Comparison of ENCODE assay signal across 21 cellular contexts in the genomic region with DNA sequence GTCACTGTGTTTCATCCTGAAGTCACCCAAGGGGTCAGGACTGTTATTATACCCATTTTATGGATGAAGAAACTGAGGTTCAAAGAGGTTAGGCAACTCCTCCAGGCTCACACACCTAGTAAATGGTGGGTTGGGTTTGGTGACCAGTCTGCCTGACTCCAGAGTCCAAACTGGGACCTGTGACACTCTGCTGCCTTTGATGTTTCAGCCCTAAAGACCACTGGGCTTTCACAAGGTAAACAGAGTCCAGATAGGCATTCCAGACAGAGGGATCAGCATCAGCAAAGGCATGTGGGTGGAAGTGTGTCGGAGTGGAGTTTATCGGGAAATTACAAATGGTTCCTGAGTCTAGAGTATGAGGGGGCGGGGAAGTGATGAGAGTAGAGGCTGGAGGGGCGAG. TPM values are rescaled to one million over a fixed set of nuclear protein-coding genes. Genes with fewer than 3 reads are reported as not detected.
DNase-seq lines count a peak whose midpoint lies in the region; ATAC-seq and TF ChIP-seq lines count a peak whose summit lies in the region.
"Had no signal": no experiment of that assay in that cellular context is flagged by ENCODE, and none has a peak within 500 bp of the region (broad histone marks: within the 10 kb centered on the region; RNA-seq: fewer than 3 reads in every experiment).

No MANE protein-coding gene starts in this region.

- POLR2A ChIA-PET in AG04450 (lab: Yijun Ruan, JAX): interaction anchor here (1.3 kb wide), 1 partner anchor 11 kb away, joined by 3 read pairs; no protein-coding TSS in a partner anchor
- POLR2A ChIA-PET in CD4-positive, alpha-beta T cell (lab: Charles Lee): no interaction called here

- H3K4me3 Mint-ChIP-seq in CD4-positive, alpha-beta T cell: no peak overlapping the region
- peak overlapping the region; percentile 6 for H3K4me3 Mint-ChIP-seq in activated T-helper 2 cell treated with anti-CD3 and anti-CD28 coated beads, Interferon-gamma antibody, Interleukin-2, Interleukin-4, amounts not matched to agents 10 μg/mL and 5 μg/mL and 100 μg/mL, durations not matched to agents 14 hours and 24 hours and 36 hours (ENCODE audit: low read depth)
- H3K4me3 Mint-ChIP-seq in nephron progenitor cell: no peak overlapping the region
- H3K4me3 Mint-ChIP-seq: CD14-positive monocyte had no signal

- 89 to 90% methylated on average over 4 of the region's 4 CpGs for whole genome bisulfite sequencing in thyroid gland, 2 donors

- TF ChIP-seq CTCF in AG04450 (IDR thresholded peaks at IDR 0.05; ENCODE audit: low read depth, low read length) (no peak), nephron progenitor cell (IDR thresholded peaks at IDR 0.05) (no peak), thyroid gland (IDR thresholded peaks at IDR 0.05) (no peak)
- no peak for TF ChIP-seq CTCF in CD4-positive, alpha-beta T cell (IDR thresholded peaks at IDR 0.05)

- TF ChIP-seq POLR2A in thyroid gland (IDR thresholded peaks at IDR 0.05): no peak

- H3K27ac ChIP-seq in AG04450 (ENCODE audit: low read depth, low read length): peak overlapping the region; percentile 86
- H3K27ac ChIP-seq in CD4-positive, alpha-beta T cell (ENCODE audit: low read depth, low read length): no peak overlapping the region
- no peak overlapping the region for H3K27ac ChIP-seq in thyroid gland
- H3K27ac ChIP-seq: pancreas had no signal

- H3K27me3 ChIP-seq in AG04450 (ENCODE audit: control insufficient read depth, insufficient read depth, low read length) (no peaks in the 10 kb centered on the region), thyroid gland (no peaks in the 10 kb centered on the region)
- H3K27me3 ChIP-seq in CD4-positive, alpha-beta T cell (ENCODE audit: control insufficient read depth, insufficient read depth, low read length): no peaks in the 10 kb centered on the region
- H3K27me3 ChIP-seq: pancreas had no signal

- H3K4me1 ChIP-seq in thyroid gland: peaks cover 3 to 10% of the 10 kb centered on the region in 2 donors
- H3K4me1 ChIP-seq: pancreas had no signal

- peak overlapping the region; percentile 25 for H3K27ac Mint-ChIP-seq in CD4-positive, alpha-beta T cell
- peak overlapping the region; percentile 96 for H3K27ac Mint-ChIP-seq in activated T-helper 2 cell treated with anti-CD3 and anti-CD28 coated beads, Interferon-gamma antibody, Interleukin-2, Interleukin-4, amounts not matched to agents 10 μg/mL and 5 μg/mL and 100 μg/mL, durations not matched to agents 14 hours and 24 hours and 36 hours
- peak overlapping the region; percentile 40 for H3K27ac Mint-ChIP-seq in nephron progenitor cell

- no peak overlapping the region for H3K4me3 ChIP-seq in AG04450 (ENCODE audit: low read depth, low read length)
- no peak overlapping the region for H3K4me3 ChIP-seq in thyroid gland (replicated peaks in 1 of 3)
- H3K4me3 ChIP-seq: pancreas had no signal

- DNase-seq in AG04450 (ENCODE audit: low read depth, low spot score) (no peak), nephron progenitor cell (no peak), thyroid gland (no peak)
- no peak for DNase-seq in CD4-positive, alpha-beta T cell
- DNase-seq in activated T-helper 2 cell treated with anti-CD3 and anti-CD28 coated beads, Interferon-gamma antibody, Interleukin-2, Interleukin-4, amounts not matched to agents 10 μg/mL and 5 μg/mL and 100 μg/mL, durations not matched to agents 14 hours and 24 hours and 36 hours (ENCODE audit: low spot score): no peak
- no peak for DNase-seq in stimulated activated CD4-positive, alpha-beta T cell treated with anti-CD3 and anti-CD28 coated beads, Interleukin-2, amount 100 ng/mL, for 48 hours
- DNase-seq: activated CD4-positive, alpha-beta T cell treated with anti-CD3 and anti-CD28 coated beads for 4 hours; activated gamma-delta T cell treated with Interleukin-2 at 50 U/mL for 16 hours; caudate nucleus; DND-41; Kasumi-1; NCI-H1436; NCI-H2227 treated with DMSO at 0.1 percent for 48 hours; pancreas; SHP77; small intestine; stimulated activated naive CD4-positive, alpha-beta T cell; T-helper 9 cell had no signal

- no peaks in the 10 kb centered on the region for H3K27me3 Mint-ChIP-seq in CD4-positive, alpha-beta T cell
- H3K27me3 Mint-ChIP-seq in activated T-helper 2 cell treated with anti-CD3 and anti-CD28 coated beads, Interferon-gamma antibody, Interleukin-2, Interleukin-4, amounts not matched to agents 10 μg/mL and 5 μg/mL and 100 μg/mL, durations not matched to agents 14 hours and 24 hours and 36 hours (ENCODE audit: low read depth): no peaks in the 10 kb centered on the region
- peaks cover 14% of the 10 kb centered on the region for H3K27me3 Mint-ChIP-seq in nephron progenitor cell (ENCODE audit: low read depth, poor library complexity)

- H3K36me3 Mint-ChIP-seq in CD4-positive, alpha-beta T cell (ENCODE audit: low read depth): no peaks in the 10 kb centered on the region
- H3K36me3 Mint-ChIP-seq in activated T-helper 2 cell treated with anti-CD3 and anti-CD28 coated beads, Interferon-gamma antibody, Interleukin-2, Interleukin-4, amounts not matched to agents 10 μg/mL and 5 μg/mL and 100 μg/mL, durations not matched to agents 14 hours and 24 hours and 36 hours (ENCODE audit: low read depth): peaks cover 71% of the 10 kb centered on the region
- H3K36me3 Mint-ChIP-seq in nephron progenitor cell (ENCODE audit: low read depth): no peaks in the 10 kb centered on the region

- CTCF ChIA-PET in AG04450 (lab: Charles Lee): no interaction called here
- CTCF ChIA-PET in CD4-positive, alpha-beta T cell (lab: Charles Lee): no interaction called here

- H3K9me3 ChIP-seq in AG04450 (ENCODE audit: control insufficient read depth, insufficient read depth, low read length): no peaks in the 10 kb centered on the region
- no peaks in the 10 kb centered on the region for H3K9me3 ChIP-seq in CD4-positive, alpha-beta T cell (ENCODE audit: control insufficient read depth, low read length)
- H3K9me3 ChIP-seq in thyroid gland: no peaks in the 10 kb centered on the region
- H3K9me3 ChIP-seq: pancreas had no signal

- peaks cover 0 to 9% of the 10 kb centered on the region in 2 donors for H3K36me3 ChIP-seq in thyroid gland
- H3K36me3 ChIP-seq: pancreas had no signal

- intact Hi-C loops in CD4-positive, alpha-beta T cell (cut with DNase I, micrococcal nuclease): no loop called here
- intact Hi-C loops in activated T-helper 2 cell treated with anti-CD3 and anti-CD28 coated beads, Interferon-gamma antibody, Interleukin-2, Interleukin-4, amounts not matched to agents 10 μg/mL and 5 μg/mL and 100 μg/mL, durations not matched to agents 14 hours and 24 hours and 36 hours (cut with micrococcal nuclease): loop anchor here (1.0 kb wide), 1 partner anchor 8 kb away; no protein-coding TSS in a partner anchor
- intact Hi-C loops in thyroid gland (cut with DNase I): no loop called here

- no peaks in the 10 kb centered on the region for H3K9me3 Mint-ChIP-seq in CD4-positive, alpha-beta T cell
- no peaks in the 10 kb centered on the region for H3K9me3 Mint-ChIP-seq in activated T-helper 2 cell treated with anti-CD3 and anti-CD28 coated beads, Interferon-gamma antibody, Interleukin-2, Interleukin-4, amounts not matched to agents 10 μg/mL and 5 μg/mL and 100 μg/mL, durations not matched to agents 14 hours and 24 hours and 36 hours
- H3K9me3 Mint-ChIP-seq in nephron progenitor cell: no peaks in the 10 kb centered on the region
- H3K9me3 Mint-ChIP-seq: CD14-positive monocyte had no signal

- ATAC-seq in CD4-positive, alpha-beta T cell (ENCODE audit: poor library complexity): no peak
- ATAC-seq in GM19351 (IDR thresholded peaks at IDR 0.05; ENCODE audit: unreplicated experiment): no peak
- ATAC-seq: left lobe of liver had no signal

- H3K4me1 Mint-ChIP-seq in CD4-positive, alpha-beta T cell (ENCODE audit: low read depth): peaks cover 58% of the 10 kb centered on the region
- H3K4me1 Mint-ChIP-seq in activated T-helper 2 cell treated with anti-CD3 and anti-CD28 coated beads, Interferon-gamma antibody, Interleukin-2, Interleukin-4, amounts not matched to agents 10 μg/mL and 5 μg/mL and 100 μg/mL, durations not matched to agents 14 hours and 24 hours and 36 hours (ENCODE audit: low read depth): peaks cover 75% of the 10 kb centered on the region
- peaks cover 26% of the 10 kb centered on the region for H3K4me1 Mint-ChIP-seq in nephron progenitor cell

RNA-seq across cellular contexts. Expression of a gene that starts 38.5 kb away (rescaled TPM):
- 171 and 222 TPM in 2 replicates for polyA plus RNA-seq in AG04450 (2011; rRNA removed)
- 389 and 460 TPM in 2 replicates for polyA minus RNA-seq in AG04450 (2011; rRNA and poly(A)+ RNA removed)
- 10 to 100 TPM; 12.8 to 14.1 TPM for total RNA-seq in CD4-positive, alpha-beta T cell
- total RNA-seq in activated T-helper 2 cell treated with anti-CD3 and anti-CD28 coated beads, Interferon-gamma antibody, Interleukin-2, Interleukin-4, amounts not matched to agents 10 μg/mL and 5 μg/mL and 100 μg/mL, durations not matched to agents 14 hours and 24 hours and 36 hours: 736 TPM in 2 replicates
- 10 to 100 TPM; 27.4 to 63.6 (median 51.9) TPM for total RNA-seq in thyroid gland

Comparison
In these comparisons a context has a peak if more than half of its experiments do, and no peak if none do; other contexts are left out.
1. H3K27ac Mint-ChIP-seq: peak in every context shown above with its lines; median percentile 96 in activated T-helper 2 cell treated with anti-CD3 and anti-CD28 coated beads, Interferon-gamma antibody, Interleukin-2, Interleukin-4, amounts not matched to agents 10 μg/mL and 5 μg/mL and 100 μg/mL, durations not matched to agents 14 hours and 24 hours and 36 hours; 40 in nephron progenitor cell; 25 in CD4-positive, alpha-beta T cell.
2. RNA of a gene that starts 38.5 kb away (total RNA-seq): 736 TPM in activated T-helper 2 cell treated with anti-CD3 and anti-CD28 coated beads, Interferon-gamma antibody, Interleukin-2, Interleukin-4, amounts not matched to agents 10 μg/mL and 5 μg/mL and 100 μg/mL, durations not matched to agents 14 hours and 24 hours and 36 hours; 27.4 to 63.6 TPM in thyroid gland and 12.8 to 14.1 TPM in CD4-positive, alpha-beta T cell; every median in the first group is over 10 times any median in the second.